In the genomic region with DNA sequence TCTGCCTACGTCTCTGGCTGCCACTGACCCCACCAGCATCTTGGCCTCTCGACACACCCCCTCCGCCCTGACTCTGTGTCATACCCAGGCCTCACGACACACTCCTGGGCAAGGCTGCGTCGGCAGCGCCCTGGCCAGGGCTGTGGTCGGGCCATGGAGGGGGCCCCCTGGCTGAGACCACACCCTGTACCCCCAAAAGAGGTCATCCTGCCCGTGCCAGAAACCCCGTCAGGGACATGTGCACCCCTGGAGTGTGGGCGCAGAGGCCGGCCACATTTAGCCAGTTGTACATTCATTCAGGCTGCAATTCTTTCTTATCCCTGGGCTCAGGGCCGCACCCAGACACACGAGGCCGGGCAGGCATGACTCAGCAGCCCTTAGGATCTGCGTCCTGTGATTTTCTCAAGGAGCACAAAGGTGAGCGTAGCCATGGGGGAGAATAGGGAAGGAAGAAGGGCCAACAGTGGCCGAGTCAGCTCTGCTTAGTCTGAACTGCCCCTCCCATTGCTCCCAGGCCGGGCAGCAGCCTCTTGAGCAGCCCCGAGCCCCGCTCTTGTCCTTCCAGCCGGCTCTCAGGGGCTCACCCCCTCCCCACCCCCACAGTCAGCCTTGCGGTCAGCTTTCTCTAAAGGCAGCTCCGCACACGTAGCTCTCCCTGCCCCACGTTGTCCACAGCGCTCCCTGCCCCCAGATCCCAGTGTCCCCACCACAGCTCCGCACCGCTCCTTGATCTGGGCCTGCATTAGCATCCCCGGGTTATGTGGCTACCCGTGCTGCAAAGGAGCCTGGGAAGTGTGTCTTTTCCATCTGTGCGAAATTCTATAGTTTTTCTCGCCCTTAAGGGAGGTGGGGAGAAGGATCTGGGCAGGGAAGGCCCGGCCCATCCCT, we compare ENCODE assay signal across 10 cellular contexts. TPM values are rescaled to one million over a fixed set of nuclear protein-coding genes. Genes with fewer than 3 reads are reported as not detected.
DNase-seq lines count a peak whose midpoint lies in the region; ATAC-seq, FAIRE-seq and TF ChIP-seq lines count a peak whose summit lies in the region.
"Had no signal": no experiment of that assay in that cellular context is flagged by ENCODE, and none has a peak within 500 bp of the region (broad histone marks: within the 10 kb centered on the region; RNA-seq: fewer than 3 reads in every experiment).

No MANE protein-coding gene starts in this region.

- H3K27me3 ChIP-seq in SJSA1 (replicated peaks) (no peaks in the 10 kb centered on the region), pancreas (no peaks in the 10 kb centered on the region), BE2C (no peaks in the 10 kb centered on the region)

- 49 to 55% methylated on average over 34 of the region's 34 CpGs for WGBS in pancreas, 2 donors

- intact Hi-C loops in pancreas (cut with DNase I), result no loop called here

- H3K36me3 ChIP-seq in ES-I3 (ENCODE audit: insufficient read depth, low read length) (peaks cover 4% of the 10 kb centered on the region; the same call in 1 of the 2 replicates), SJSA1 (peaks cover 7% of the 10 kb centered on the region), pancreas (peaks cover 0 to 2% (median 0%) of the 10 kb centered on the region in 3 donors), BE2C (peaks cover 5% of the 10 kb centered on the region)

- H3K9me3 ChIP-seq in ES-I3 (ENCODE audit: control insufficient read depth, insufficient read depth, low read length), result no peaks in the 10 kb centered on the region
- no peaks in the 10 kb centered on the region for H3K9me3 ChIP-seq in SJSA1 (replicated peaks)
- H3K9me3 ChIP-seq in pancreas, result no peaks in the 10 kb centered on the region
- no peaks in the 10 kb centered on the region for H3K9me3 ChIP-seq in BE2C

- no peak overlapping the region for H3K4me3 ChIP-seq in SJSA1
- no peak overlapping the region for H3K4me3 ChIP-seq in fibroblast of villous mesenchyme (ENCODE audit: low read depth, low read length)
- H3K4me3 ChIP-seq in pancreas, result no peak overlapping the region
- H3K4me3 ChIP-seq in BE2C (ENCODE audit: low read depth, low read length), result no peak overlapping the region

- H3K4me1 ChIP-seq in ES-I3 (ENCODE audit: insufficient read depth, low read length) (peaks cover 32% of the 10 kb centered on the region), SJSA1 (replicated peaks) (peaks cover 14% of the 10 kb centered on the region), pancreas (peaks cover 0 to 6% (median 0%) of the 10 kb centered on the region in 3 donors), BE2C (peaks cover 9% of the 10 kb centered on the region)
- H3K4me1 ChIP-seq: parathyroid adenoma had no signal

- no peak for FAIRE-seq in pancreas (lab: Jason Lieb, UNC)

- no peak for TF ChIP-seq CTCF in fibroblast of villous mesenchyme (IDR thresholded peaks at IDR 0.05; ENCODE audit: insufficient read depth, low read depth, low read length)
- TF ChIP-seq CTCF in pancreas (IDR thresholded peaks at IDR 0.05), result no peak
- TF ChIP-seq CTCF in BE2C (IDR thresholded peaks at IDR 0.05; ENCODE audit: low read depth, low read length), result no peak

- H3K9ac ChIP-seq in ES-I3 (ENCODE audit: low read depth, low read length), result peak overlapping the region; percentile 1; the same call in 1 of the 2 replicates
- H3K9ac ChIP-seq: parathyroid adenoma had no signal

- H3K27ac ChIP-seq in SJSA1, result peak overlapping the region; percentile 79
- no peak overlapping the region for H3K27ac ChIP-seq in pancreas
- H3K27ac ChIP-seq: parathyroid adenoma, VCaP had no signal

- ATAC-seq in pancreas, result peak; percentile 46 to 77 (median 66)
- no peak for ATAC-seq in stimulated activated naive CD8-positive, alpha-beta T cell treated with anti-CD3 and anti-CD28 coated beads, Interleukin-15, Interleukin-2, amounts not matched to agents 100 U/mL and 50 U/mL, for 24 hours

- DNase-seq in SJSA1 (ENCODE audit: low read depth in 1 of 2, low spot score in 2 of 2) (peak; percentile 61 to 78), fibroblast of villous mesenchyme (ENCODE audit: low read depth) (peak; percentile 91), pancreas (peak in 2 of 6 donors; percentile 61 to 62), BE2C (no peak), NCI-H1417 (lab: John Stamatoyannopoulos, UW) (no peak)
- DNase-seq in effector CD4-positive, alpha-beta T cell, result no peak
- DNase-seq in stimulated activated naive CD8-positive, alpha-beta T cell treated with anti-CD3 and anti-CD28 coated beads, Interleukin-15, Interleukin-2, amounts not matched to agents 100 U/mL and 50 U/mL, for 24 hours, result no peak

RNA-seq across cellular contexts. Expression of a gene that starts 7.9 kb away (rescaled TPM):
- 11.9 and 14.9 TPM in 2 replicates for total RNA-seq in SJSA1 (2014; rRNA removed; shearing (Covaris generic))
- total RNA-seq in fibroblast of villous mesenchyme (12.6 and 16.0 TPM in 2 replicates), pancreas (10 to 100 TPM in 4 of 6 donors, 1 to 10 TPM in 2; 7.4 to 21.3 (median 11.4) TPM)
- polyA plus RNA-seq in pancreas, result 10 to 100 TPM; 33.8 to 35.6 TPM
- polyA plus RNA-seq in BE2C (2012; ENCODE audit: insufficient read depth, insufficient read length, low read depth), result 64.1 TPM

RNA-seq across cellular contexts. Expression of a gene that starts 21.2 kb away (rescaled TPM):
- 29.2 and 30.4 TPM in 2 replicates for total RNA-seq in SJSA1 (2014; rRNA removed; shearing (Covaris generic))
- total RNA-seq in fibroblast of villous mesenchyme, result 16.8 and 17.7 TPM in 2 replicates
- 10 to 100 TPM in 4 of 6 donors, 1 to 10 TPM in 2; 7.6 to 18.4 (median 12.0) TPM for total RNA-seq in pancreas
- 10 to 100 TPM; 15.1 to 17.4 TPM for polyA plus RNA-seq in pancreas
- 57.2 TPM for polyA plus RNA-seq in BE2C (2012; ENCODE audit: insufficient read depth, insufficient read length, low read depth)

RNA-seq across cellular contexts. Expression of a gene that starts 49.3 kb away (rescaled TPM):
- total RNA-seq in SJSA1 (2014; rRNA removed; shearing (Covaris generic)), result 78.8 and 81.6 TPM in 2 replicates
- total RNA-seq in fibroblast of villous mesenchyme, result 88.1 and 88.3 TPM in 2 replicates
- 100 to 1,000 TPM in 1 of 6 donors, 10 to 100 TPM in 5; 63.2 to 100 (median 65.8) TPM for total RNA-seq in pancreas
- polyA plus RNA-seq in pancreas, result 10 to 100 TPM; 65.7 to 66.0 TPM
- 49.5 TPM for polyA plus RNA-seq in BE2C (2012; ENCODE audit: insufficient read depth, insufficient read length, low read depth)

Comparison
In these comparisons a context has a peak if more than half of its experiments do, and no peak if none do; other contexts are left out.
1. DNase-seq: peak in SJSA1 (2 of 2) and fibroblast of villous mesenchyme (single experiment); none in BE2C (single experiment), effector CD4-positive, alpha-beta T cell (single experiment), stimulated activated naive CD8-positive, alpha-beta T cell treated with anti-CD3 and anti-CD28 coated beads, Interleukin-15, Interleukin-2, amounts not matched to agents 100 U/mL and 50 U/mL, for 24 hours (single experiment) and NCI-H1417 (0 of 3).